In the genomic region with DNA sequence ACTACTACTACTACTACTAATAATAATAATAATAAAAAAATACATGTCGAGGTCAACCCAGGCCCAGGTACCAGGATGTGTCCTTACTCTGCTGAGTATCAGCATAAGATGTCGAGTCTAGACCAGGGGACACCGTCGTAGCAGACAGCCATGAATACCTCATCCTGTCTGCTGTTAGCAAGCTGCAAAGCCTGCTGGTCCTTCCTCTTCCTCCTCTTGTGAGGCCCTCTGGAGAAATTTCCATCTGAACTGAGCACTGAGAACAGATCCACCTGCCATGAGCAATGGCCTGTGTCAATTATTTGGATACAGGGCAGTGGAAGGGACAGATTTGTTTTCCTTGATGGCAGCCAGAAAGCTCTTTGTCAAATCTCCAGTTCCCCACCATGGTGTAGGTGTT, we compare ENCODE assay signal across 11 cellular contexts.
DNase-seq lines count a peak whose midpoint lies in the region; ATAC-seq and FAIRE-seq lines count a peak whose summit lies in the region.
"Had no signal": no experiment of that assay in that cellular context is flagged by ENCODE, and none has a peak within 500 bp of the region (broad histone marks: within the 10 kb centered on the region; RNA-seq: fewer than 3 reads in every experiment).

No MANE protein-coding gene starts in this region.

- DNase-seq in GM18507 (ENCODE audit: extremely low spot score, insufficient read length, low read depth) = no peak
- DNase-seq in germinal center (ENCODE audit: low spot score) = peak; percentile 45
- DNase-seq in GM23248 = no peak
- DNase-seq in islet precursor cell = no peak
- no peak for DNase-seq in activated naive CD4-positive, alpha-beta T cell (lab: John Stamatoyannopoulos, UW)
- no peak for DNase-seq in activated T-cell treated with anti-CD3 and anti-CD28 coated beads, Interleukin-2, amount 50 U/mL, for 24 hours
- DNase-seq: activated CD4-positive, alpha-beta T cell treated with anti-CD3 and anti-CD28 coated beads for 1 hour had no signal

- H3K36me3 Mint-ChIP-seq in activated T-cell treated with anti-CD3 and anti-CD28 coated beads, Interleukin-2, amount 50 U/mL, for 24 hours (ENCODE audit: low read depth) = no peaks in the 10 kb centered on the region
- H3K36me3 Mint-ChIP-seq: brain had no signal

- H3F3A ChIP-seq in GM23248 (ENCODE audit: insufficient read depth) = 0 out of 2 replicates have a peak, but pooled peaks cover 5% of the 10 kb centered on the region

- H3K27ac ChIP-seq in GM23248 = no peak overlapping the region

- no peak overlapping the region for H3K9ac ChIP-seq in GM23248

- H3K9me3 Mint-ChIP-seq in activated T-cell treated with anti-CD3 and anti-CD28 coated beads, Interleukin-2, amount 50 U/mL, for 24 hours = no peaks in the 10 kb centered on the region
- H3K9me3 Mint-ChIP-seq: brain had no signal

- no peak overlapping the region for H3K27ac Mint-ChIP-seq in activated T-cell treated with anti-CD3 and anti-CD28 coated beads, Interleukin-2, amount 50 U/mL, for 24 hours

- H3K79me2 ChIP-seq in GM23248 (ENCODE audit: insufficient read depth) = peaks cover 89% of the 10 kb centered on the region

- WGBS in GM23248 (ENCODE audit: low coverage in 1 of 2, low lambda C conversion rate in 2 of 2, missing lambda C conversion rate in 2 of 2), 2 experiments = 97% methylated on average over 4 of the region's 4 CpGs

- H3K27me3 ChIP-seq in GM23248 (replicated peaks; ENCODE audit: insufficient read depth) = no peaks in the 10 kb centered on the region

- no peak overlapping the region for H3K4me3 ChIP-seq in GM23248
- H3K4me3 ChIP-seq: lung had no signal

- peak; percentile 39 for FAIRE-seq in GM18507 (lab: Jason Lieb, UNC)

- in situ Hi-C loops in GM23248 (cut with MboI) = no loop called here

- no peaks in the 10 kb centered on the region for H3K27me3 Mint-ChIP-seq in activated T-cell treated with anti-CD3 and anti-CD28 coated beads, Interleukin-2, amount 50 U/mL, for 24 hours
- H3K27me3 Mint-ChIP-seq: brain had no signal

- H3K36me3 ChIP-seq in GM23248 (ENCODE audit: low read depth) = no peaks in the 10 kb centered on the region

- ATAC-seq in GM21390 (IDR thresholded peaks at IDR 0.05; ENCODE audit: unreplicated experiment) = peak; percentile 19
- peak; percentile 7 for ATAC-seq in HG03442 (IDR thresholded peaks at IDR 0.05; ENCODE audit: unreplicated experiment)

- H3K4me1 Mint-ChIP-seq in activated T-cell treated with anti-CD3 and anti-CD28 coated beads, Interleukin-2, amount 50 U/mL, for 24 hours (ENCODE audit: low read depth) = peaks cover 50% of the 10 kb centered on the region

- H3K9me3 ChIP-seq in GM23248 (ENCODE audit: low read depth) = no peaks in the 10 kb centered on the region

- H4K20me1 ChIP-seq in GM23248 (ENCODE audit: insufficient read depth) = peaks cover 6% of the 10 kb centered on the region; the same call in 1 of the 2 replicates

- H3K4me3 Mint-ChIP-seq in activated T-cell treated with anti-CD3 and anti-CD28 coated beads, Interleukin-2, amount 50 U/mL, for 24 hours = no peak overlapping the region
- H3K4me3 Mint-ChIP-seq: brain had no signal

- peaks cover 8% of the 10 kb centered on the region; the same call in 1 of the 2 replicates for H3K4me1 ChIP-seq in GM23248 (ENCODE audit: insufficient read depth)

- no peak overlapping the region for H2AFZ ChIP-seq in GM23248

- no peak overlapping the region for H3K4me2 ChIP-seq in GM23248 (ENCODE audit: unreplicated experiment)

- no peaks in the 10 kb centered on the region for H3K9me2 ChIP-seq in GM23248 (ENCODE audit: insufficient read depth)
